Comparison of ENCODE assay signal across 13 cellular contexts in the genomic region with DNA sequence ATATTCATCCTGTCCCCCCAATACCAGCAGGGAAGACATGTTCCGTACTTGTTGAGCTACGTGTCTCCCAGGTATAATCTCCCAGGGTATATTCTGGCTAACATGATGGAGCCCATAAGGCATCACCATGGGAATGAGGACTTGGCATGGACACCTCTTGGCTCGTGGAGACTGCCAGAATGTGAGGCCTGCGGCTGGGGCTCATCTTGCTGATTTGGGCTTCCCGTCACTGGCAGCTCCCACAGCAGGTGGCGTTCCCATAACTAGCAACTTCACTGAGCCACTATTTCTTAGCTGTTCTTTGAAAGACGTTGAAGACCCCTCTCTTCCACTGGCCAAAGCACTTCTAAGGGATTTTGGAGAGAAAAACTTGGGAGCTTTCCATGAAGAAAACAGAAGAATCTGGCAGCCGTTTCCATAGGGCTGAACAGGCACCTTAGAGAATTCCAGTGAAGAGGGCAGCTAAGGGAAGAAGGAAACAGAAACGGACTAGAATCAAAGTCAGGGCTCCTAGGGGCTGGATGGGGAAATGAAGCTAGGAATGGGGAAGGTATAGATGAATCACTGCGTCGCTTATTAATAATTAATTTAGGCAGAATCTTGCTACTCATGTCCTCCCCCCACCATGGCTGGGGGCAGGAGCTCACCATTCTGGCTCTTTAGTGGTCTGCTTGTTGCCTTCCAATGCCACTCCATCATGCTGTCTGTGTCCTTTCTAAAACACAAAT. TPM values are rescaled to one million over a fixed set of nuclear protein-coding genes. Genes with fewer than 3 reads are reported as not detected.
DNase-seq lines count a peak whose midpoint lies in the region; ATAC-seq and TF ChIP-seq lines count a peak whose summit lies in the region.
"Had no signal": no experiment of that assay in that cellular context is flagged by ENCODE, and none has a peak within 500 bp of the region (broad histone marks: within the 10 kb centered on the region; RNA-seq: fewer than 3 reads in every experiment).

No MANE protein-coding gene starts in this region.

- no peaks in the 10 kb centered on the region for H3K9me3 Mint-ChIP-seq in CD4-positive, alpha-beta memory T cell
- H3K9me3 Mint-ChIP-seq: stimulated activated naive CD8-positive, alpha-beta T cell treated with anti-CD3 and anti-CD28 coated beads, Interleukin-15, amount 100 ng/mL, for 72 hours had no signal

- ATAC-seq in HG03342 (IDR thresholded peaks at IDR 0.05; ENCODE audit: unreplicated experiment) (no peak), HG03469 (IDR thresholded peaks at IDR 0.05; ENCODE audit: unreplicated experiment) (no peak)
- ATAC-seq: right lobe of liver; stimulated activated naive CD8-positive, alpha-beta T cell treated with anti-CD3 and anti-CD28 coated beads, Interleukin-15, amount 100 ng/mL, for 72 hours had no signal

- H3K9ac ChIP-seq in neural cell (ENCODE audit: low read length): peak overlapping the region; percentile 69

- H3K9me2 ChIP-seq in neural cell (ENCODE audit: insufficient read depth, low read length): no peaks in the 10 kb centered on the region

- H3K4me1 ChIP-seq in esophagus (ENCODE audit: control insufficient read depth in 2 of 2, insufficient read depth in 2 of 2, low read length in 1 of 2) (peaks cover 0 to 7% of the 10 kb centered on the region in 2 donors), transverse colon (peaks cover 0 to 31% (median 1%) of the 10 kb centered on the region in 4 donors)
- H3K4me1 ChIP-seq in CD4-positive, alpha-beta memory T cell (ENCODE audit: insufficient read depth, low read length): no peaks in the 10 kb centered on the region
- H3K4me1 ChIP-seq: right lobe of liver had no signal

- TF ChIP-seq EP300 in neural cell (conservative IDR thresholded peaks at IDR 0.05; ENCODE audit: poor library complexity, severe bottlenecking) (no peak), transverse colon (IDR thresholded peaks at IDR 0.05; ENCODE audit: low read depth) (no peak)

- H3K27me3 ChIP-seq in esophagus (ENCODE audit: control insufficient read depth in 1 of 2, insufficient read depth in 2 of 2, low read length in 2 of 2) (no peaks in the 10 kb centered on the region), neural cell (ENCODE audit: insufficient read depth, low read depth, low read length) (no peaks in the 10 kb centered on the region), transverse colon (no peaks in the 10 kb centered on the region)
- no peaks in the 10 kb centered on the region for H3K27me3 ChIP-seq in CD4-positive, alpha-beta memory T cell (ENCODE audit: insufficient read depth, low read length)
- H3K27me3 ChIP-seq: right lobe of liver had no signal

- H3K9me3 ChIP-seq in esophagus (ENCODE audit: control insufficient read depth in 2 of 2, insufficient read depth in 1 of 2, low read depth in 1 of 2, low read length in 1 of 2) (no peaks in the 10 kb centered on the region), neural cell (ENCODE audit: low read length) (no peaks in the 10 kb centered on the region), transverse colon (no peaks in the 10 kb centered on the region)
- H3K9me3 ChIP-seq in CD4-positive, alpha-beta memory T cell (ENCODE audit: control insufficient read depth in 1 of 2, low read length in 2 of 2): no peaks in the 10 kb centered on the region
- H3K9me3 ChIP-seq: right lobe of liver had no signal

- in situ Hi-C loops in transverse colon (cut with MboI; ENCODE audit: low pct_ligation_motif_present in 1 of 4, low pct_unique_long_range_greater_than_20kb in 1 of 4, low sequenced_read_pairs in 3 of 4): no loop called here

- H3K4me3 ChIP-seq in esophagus (ENCODE audit: low read depth in 1 of 2, low read length in 2 of 2): no peak overlapping the region
- H3K4me3 ChIP-seq in neural cell (ENCODE audit: low read length): peak overlapping the region; percentile 56
- H3K4me3 ChIP-seq in transverse colon: no peak overlapping the region
- H3K4me3 ChIP-seq in CD4-positive, alpha-beta memory T cell (ENCODE audit: low read length in 2 of 2): no peak overlapping the region
- H3K4me3 ChIP-seq: right lobe of liver had no signal

- intact Hi-C loops in transverse colon (cut with DNase I; ENCODE audit: low total_unique reads): loop anchor here (10.0 kb wide), 1 partner anchor 54 kb away; no protein-coding TSS in a partner anchor
- intact Hi-C loops in CD4-positive, alpha-beta memory T cell (cut with micrococcal nuclease): no loop called here

- no peaks in the 10 kb centered on the region for H3K36me3 ChIP-seq in esophagus (ENCODE audit: control insufficient read depth in 2 of 2, insufficient read depth in 2 of 2, low read length in 1 of 2)
- H3K36me3 ChIP-seq in neural cell (ENCODE audit: insufficient read depth, low read length): no peaks in the 10 kb centered on the region
- no peaks in the 10 kb centered on the region for H3K36me3 ChIP-seq in transverse colon
- no peaks in the 10 kb centered on the region for H3K36me3 ChIP-seq in CD4-positive, alpha-beta memory T cell (ENCODE audit: insufficient read depth, low read length)
- H3K36me3 ChIP-seq: right lobe of liver had no signal

- H3K36me3 Mint-ChIP-seq in CD4-positive, alpha-beta memory T cell: no peaks in the 10 kb centered on the region

- WGBS in esophagus, 2 donors: 45 to 58% methylated on average over 11 of the region's 11 CpGs
- WGBS in transverse colon (ENCODE audit: low coverage in 1 of 2), 2 donors: 60 to 77% methylated on average over 1 to 9 of the region's 11 CpGs

- H3K79me2 ChIP-seq in neural cell (replicated peaks; ENCODE audit: insufficient read depth, low read length): no peaks in the 10 kb centered on the region

- H3K27ac Mint-ChIP-seq in CD4-positive, alpha-beta memory T cell: peak overlapping the region in 1 of 7 donors; percentile 34
- H3K27ac Mint-ChIP-seq: stimulated activated naive CD8-positive, alpha-beta T cell treated with anti-CD3 and anti-CD28 coated beads, Interleukin-15, amount 100 ng/mL, for 72 hours had no signal

- H2AFZ ChIP-seq in neural cell (ENCODE audit: low read depth, low read length): no peak overlapping the region

- TF ChIP-seq POLR2A in transverse colon (IDR thresholded peaks at IDR 0.05): no peak

- H3K27me3 Mint-ChIP-seq in CD4-positive, alpha-beta memory T cell: no peaks in the 10 kb centered on the region
- H3K27me3 Mint-ChIP-seq: stimulated activated naive CD8-positive, alpha-beta T cell treated with anti-CD3 and anti-CD28 coated beads, Interleukin-15, amount 100 ng/mL, for 72 hours had no signal

- H3F3A ChIP-seq in neural cell (ENCODE audit: insufficient read depth, low read length, poor library complexity, severe bottlenecking): peaks cover 7% of the 10 kb centered on the region

- no peaks in the 10 kb centered on the region for H4K20me1 ChIP-seq in neural cell (ENCODE audit: insufficient read depth)

- no peak for TF ChIP-seq RAD21 in neural cell (conservative IDR thresholded peaks at IDR 0.05)

- H3K4me1 Mint-ChIP-seq in CD4-positive, alpha-beta memory T cell: peaks cover 0 to 6% (median 2%) of the 10 kb centered on the region in 4 donors

- no peak overlapping the region for H3K4me3 Mint-ChIP-seq in CD4-positive, alpha-beta memory T cell
- H3K4me3 Mint-ChIP-seq: stimulated activated naive CD8-positive, alpha-beta T cell treated with anti-CD3 and anti-CD28 coated beads, Interleukin-15, amount 100 ng/mL, for 72 hours had no signal

- TF ChIP-seq CTCF in neural cell (IDR thresholded peaks at IDR 0.05; ENCODE audit: poor library complexity, severe bottlenecking): no peak
- TF ChIP-seq CTCF in transverse colon (IDR thresholded peaks at IDR 0.05): no peak

- CTCF ChIA-PET in CD4-positive, alpha-beta memory T cell (lab: Charles Lee; ENCODE audit: partially characterized antibody): interaction anchor here (1.1 to 1.8 kb wide), 3 partner anchors 10 to 57 kb away, joined by 3 to 10 read pairs (median 6); no protein-coding TSS in a partner anchor

- DNase-seq in DMS 273 (lab: John Stamatoyannopoulos, UW; ENCODE audit: unreplicated experiment) (peak; percentile 61), DMS 273 treated with DMSO at 0.1 percent for 48 hours (lab: John Stamatoyannopoulos, UW) (no peak), transverse colon (no peak)
- no peak for DNase-seq in CD4-positive, alpha-beta memory T cell
- DNase-seq: NCI-H1092; NCI-H524 treated with DMSO at 0.1 percent for 48 hours; right lobe of liver; stimulated activated naive CD8-positive, alpha-beta T cell treated with anti-CD3 and anti-CD28 coated beads, Interleukin-15, amount 100 ng/mL, for 72 hours had no signal

- peak overlapping the region; percentile 22 to 44 for H3K27ac ChIP-seq in esophagus (ENCODE audit: low read depth in 2 of 2, low read length in 1 of 2)
- peak overlapping the region; percentile 96 for H3K27ac ChIP-seq in neural cell (ENCODE audit: low read length)
- H3K27ac ChIP-seq in transverse colon: peak overlapping the region; percentile 63 to 78 (median 68)
- H3K27ac ChIP-seq in CD4-positive, alpha-beta memory T cell (ENCODE audit: low read depth, low read length): no peak overlapping the region
- H3K27ac ChIP-seq: 22Rv1 had no signal

- H3K4me2 ChIP-seq in neural cell (ENCODE audit: low read length): peak overlapping the region; percentile 27

- POLR2A ChIA-PET in CD4-positive, alpha-beta memory T cell (lab: Charles Lee; ENCODE audit: partially characterized antibody): interaction anchor here (0.7 to 1.6 kb wide), 3 partner anchors 9 to 705 kb away, joined by 3 to 7 read pairs (median 4); no protein-coding TSS in a partner anchor

TF ChIP-seq in neural cell, 6 proteins besides CTCF, POLR2A, EP300 and RAD21 (continues in another document):
- TF ChIP-seq TAF1 (IDR thresholded peaks at IDR 0.05; ENCODE audit: low read depth): no peak

RNA-seq across cellular contexts. Expression of a gene that starts 39.7 kb away (rescaled TPM):
- polyA plus RNA-seq in esophagus (100 to 1,000 TPM in 1 of 2 donors, 10 to 100 TPM in 1; 99.5 to 102 TPM), neural cell (266 and 296 TPM in 2 replicates)
- 149 and 226 TPM in 2 replicates for polyA minus RNA-seq in neural cell
- 1,000 to 10,000 TPM in 2 of 4 donors, 100 to 1,000 TPM in 2; 345 to 1,356 (median 884) TPM for total RNA-seq in transverse colon
- 1 to 10 TPM; 4.1 to 4.3 TPM for total RNA-seq in CD4-positive, alpha-beta memory T cell
- 100 to 1,000 TPM; 162 to 519 TPM for polyA plus RNA-seq in CD4-positive, alpha-beta memory T cell
